Comparison of ENCODE assay signal across 8 cellular contexts in genomic region chr2:38602732-38603401, GRCh38. TPM values are rescaled to one million over a fixed set of nuclear protein-coding genes. Genes with fewer than 3 reads are reported as not detected.
DNase-seq lines count a peak whose midpoint lies in the region; ATAC-seq and TF ChIP-seq lines count a peak whose summit lies in the region.

TSS of gene HNRNPLL (minus strand) at chr2:38602928. CDS start at chr2:38602626, 302 bp downstream.

- ATAC-seq in HG02588 (IDR thresholded peaks at IDR 0.05; ENCODE audit: unreplicated experiment): peak; percentile 77
- peak; percentile 97 for ATAC-seq in omental fat pad (ENCODE audit: low FRiP score)

- peak within 1 kb of the TSS; percentile 86 for H3K4me3 Mint-ChIP-seq in activated naive CD8-positive, alpha-beta T cell treated with anti-CD3 and anti-CD28 coated beads for 36 hours

- H3K4me2 ChIP-seq in SU-DHL-6 (ENCODE audit: low read depth, low read length, poor library complexity, severe bottlenecking): peak within 1 kb of the TSS; percentile 88

- H3K4me3 ChIP-seq in SU-DHL-6 (ENCODE audit: insufficient read depth, low read length, poor library complexity, severe bottlenecking): peak within 1 kb of the TSS; percentile 64

- H3K27ac ChIP-seq in SU-DHL-6 (ENCODE audit: low read depth, low read length): no peak within 1 kb of the TSS
- peak within 1 kb of the TSS; percentile 81 for H3K27ac ChIP-seq in temporal lobe (ENCODE audit: low read depth, low read length)

- no peaks in the 10 kb centered on the region for H3K9me2 ChIP-seq in SU-DHL-6 (replicated peaks; ENCODE audit: insufficient read depth, low read length)

- peaks cover 49% of the 10 kb centered on the region for H3K4me1 Mint-ChIP-seq in activated naive CD8-positive, alpha-beta T cell treated with anti-CD3 and anti-CD28 coated beads for 36 hours

- H2AFZ ChIP-seq in SU-DHL-6 (ENCODE audit: low read depth, low read length, severe bottlenecking): peak within 1 kb of the TSS; percentile 71

- no peaks in the 10 kb centered on the region for H3K9me3 ChIP-seq in SU-DHL-6 (ENCODE audit: insufficient read depth, low read length)

- no peaks in the 10 kb centered on the region for H3K79me2 ChIP-seq in SU-DHL-6 (ENCODE audit: insufficient read depth, low read length)

- H3K36me3 ChIP-seq in SU-DHL-6 (ENCODE audit: low read length): no peaks in the 10 kb centered on the region

- no peak for TF ChIP-seq CTCF in SU-DHL-6 (IDR thresholded peaks at IDR 0.05; ENCODE audit: insufficient read depth, low read length, poor library complexity, severe bottlenecking)
- TF ChIP-seq CTCF in omental fat pad (IDR thresholded peaks at IDR 0.05): no peak

- no peaks in the 10 kb centered on the region for H3K27me3 Mint-ChIP-seq in activated naive CD8-positive, alpha-beta T cell treated with anti-CD3 and anti-CD28 coated beads for 36 hours

- no peaks in the 10 kb centered on the region for H3K9me3 Mint-ChIP-seq in activated naive CD8-positive, alpha-beta T cell treated with anti-CD3 and anti-CD28 coated beads for 36 hours

- DNase-seq in GM04503 (ENCODE audit: low read depth) (peak; percentile 78), NCI-H1105 (lab: John Stamatoyannopoulos, UW) (peak; percentile 94), glomerular visceral epithelial cell (ENCODE audit: extremely low spot score) (peak; percentile 95), omental fat pad (ENCODE audit: low spot score) (peak; percentile 88)
- DNase-seq in activated naive CD8-positive, alpha-beta T cell treated with anti-CD3 and anti-CD28 coated beads for 36 hours: peak; percentile 96

- peaks cover 13% of the 10 kb centered on the region for H3K36me3 Mint-ChIP-seq in activated naive CD8-positive, alpha-beta T cell treated with anti-CD3 and anti-CD28 coated beads for 36 hours

- peak within 1 kb of the TSS; percentile 51 for H3K9ac ChIP-seq in SU-DHL-6 (ENCODE audit: low read length)

- 0 out of 2 replicates have a peak, but pooled peaks cover 3% of the 10 kb centered on the region for H4K20me1 ChIP-seq in SU-DHL-6 (ENCODE audit: low read depth, low read length)

- H3K27me3 ChIP-seq in SU-DHL-6 (ENCODE audit: low read length): no peaks in the 10 kb centered on the region

- H3K27ac Mint-ChIP-seq in activated naive CD8-positive, alpha-beta T cell treated with anti-CD3 and anti-CD28 coated beads for 36 hours: peak within 1 kb of the TSS; percentile 89

- H3F3A ChIP-seq in SU-DHL-6 (ENCODE audit: insufficient read depth): peaks cover 12% of the 10 kb centered on the region

RNA-seq across cellular contexts. Expression of gene HNRNPLL, which starts in this region (rescaled TPM):
- 10 to 100 TPM; 50.6 to 52.2 TPM for total RNA-seq in activated naive CD8-positive, alpha-beta T cell treated with anti-CD3 and anti-CD28 coated beads for 36 hours
- total RNA-seq in omental fat pad (10 to 100 TPM; 32.3 to 41.6 (median 36.4) TPM), temporal lobe (66.1 TPM)
